18 cellular contexts compared by ENCODE assay signal in genomic region chr2:75292826-75293225, GRCh38.
DNase-seq lines count a peak whose midpoint lies in the region; ATAC-seq, FAIRE-seq and TF ChIP-seq lines count a peak whose summit lies in the region.
"Had no signal": no experiment of that assay in that cellular context is flagged by ENCODE, and none has a peak within 500 bp of the region (broad histone marks: within the 10 kb centered on the region; RNA-seq: fewer than 3 reads in every experiment).

No MANE protein-coding gene starts in this region.

- H3K79me2 ChIP-seq in H9 (ENCODE audit: insufficient read depth, low read length): no peaks in the 10 kb centered on the region

- H3K4me3 Mint-ChIP-seq in H9: no peak overlapping the region
- H3K4me3 Mint-ChIP-seq: activated CD4-positive, alpha-beta T cell treated with anti-CD3 and anti-CD28 coated beads, Interleukin-2, amount 10 ng/mL, durations not matched to agents 7 days and 5 days; activated naive CD8-positive, alpha-beta T cell treated with anti-CD3 and anti-CD28 coated beads, Interleukin-2, amount 50 U/mL, for 24 hours had no signal

- peak; percentile 78 for FAIRE-seq in A549 (lab: Jason Lieb, UNC)
- FAIRE-seq: colon had no signal

- H3K27me3 ChIP-seq in WERI-Rb-1 (ENCODE audit: insufficient read depth, low read depth, severe bottlenecking) (peaks cover 70% of the 10 kb centered on the region), H9 (ENCODE audit: insufficient read depth, low read length) (no peaks in the 10 kb centered on the region)
- H3K27me3 ChIP-seq: esophagus squamous epithelium, tibial artery had no signal

- no peak for TF ChIP-seq POLR2A in A549 (IDR thresholded peaks at IDR 0.05; ENCODE audit: low read length)

- H3K56ac ChIP-seq in H9 (ENCODE audit: insufficient read length, low read depth, low read length): no peak overlapping the region

- no peak overlapping the region for H3K9ac ChIP-seq in H9 (ENCODE audit: extremely low read depth, insufficient read length, low read length)

- H2AFZ ChIP-seq in H9 (ENCODE audit: low read length): no peak overlapping the region

- H2BK5ac ChIP-seq in H9 (ENCODE audit: insufficient read length, low read length): no peak overlapping the region

- H2BK12ac ChIP-seq in H9 (ENCODE audit: insufficient read length, low read depth, low read length): no peak overlapping the region

- H3K4me1 ChIP-seq in A549 (0 out of 3 replicates have a peak, but pooled peaks cover 9% of the 10 kb centered on the region), H9 (ENCODE audit: insufficient read depth, low read length) (no peaks in the 10 kb centered on the region)
- H3K4me1 ChIP-seq: esophagus squamous epithelium, tibial artery had no signal

- no peak overlapping the region for H3K27ac Mint-ChIP-seq in H9
- H3K27ac Mint-ChIP-seq: activated CD4-positive, alpha-beta T cell treated with anti-CD3 and anti-CD28 coated beads, Interleukin-2, amount 10 ng/mL, durations not matched to agents 7 days and 5 days; activated naive CD8-positive, alpha-beta T cell treated with anti-CD3 and anti-CD28 coated beads, Interleukin-2, amount 50 U/mL, for 24 hours had no signal

- no peaks in the 10 kb centered on the region for H3K36me3 ChIP-seq in WERI-Rb-1
- H3K36me3 ChIP-seq: esophagus squamous epithelium, tibial artery had no signal

- H3K23ac ChIP-seq in H9 (ENCODE audit: insufficient read length, low read depth, low read length): no peak overlapping the region

- no peaks in the 10 kb centered on the region for H3K79me1 ChIP-seq in H9 (ENCODE audit: insufficient read depth, low read depth, low read length, poor library complexity, severe bottlenecking)

- H3K9me3 ChIP-seq in A549: no peaks in the 10 kb centered on the region
- H3K9me3 ChIP-seq in WERI-Rb-1 (ENCODE audit: severe bottlenecking): no peaks in the 10 kb centered on the region
- H3K9me3 ChIP-seq in H9 (ENCODE audit: control insufficient read depth, low read depth, low read length): no peaks in the 10 kb centered on the region
- H3K9me3 ChIP-seq: esophagus squamous epithelium, tibial artery had no signal

- no peaks in the 10 kb centered on the region for H3K23me2 ChIP-seq in H9 (ENCODE audit: insufficient read length, low read depth, low read length, poor library complexity, severe bottlenecking)

- H3K4me2 ChIP-seq in A549 (no peak overlapping the region), H9 (ENCODE audit: insufficient read depth, insufficient read length, low read length) (no peak overlapping the region)

- peaks cover 2 to 8% of the 10 kb centered on the region in 2 experiments for H3K4me1 Mint-ChIP-seq in H9

- POLR2A ChIA-PET in A549 (lab: Yijun Ruan, JAX): no interaction called here

- TF ChIP-seq EP300 in A549 (IDR thresholded peaks at IDR 0.05): no peak

- H3K4me3 ChIP-seq in A549: no peak overlapping the region
- H3K4me3 ChIP-seq in WERI-Rb-1 (ENCODE audit: low read depth, low read length): no peak overlapping the region
- H3K4me3 ChIP-seq: esophagus squamous epithelium, tibial artery had no signal

- no peak overlapping the region for H4K5ac ChIP-seq in H9 (ENCODE audit: insufficient read length, low read depth, low read length)

- no peak overlapping the region for H3K27ac ChIP-seq in A549
- no peak overlapping the region for H3K27ac ChIP-seq in WERI-Rb-1
- no peak overlapping the region for H3K27ac ChIP-seq in H9 (ENCODE audit: insufficient read length, low read depth, low read length)
- H3K27ac ChIP-seq: esophagus squamous epithelium, tibial artery had no signal

- no peak overlapping the region for H2BK120ac ChIP-seq in H9 (ENCODE audit: low read depth, low read length, poor library complexity, severe bottlenecking)

- H4K91ac ChIP-seq in H9 (ENCODE audit: insufficient read length, low read depth, low read length): no peak overlapping the region

- ATAC-seq in A549 (no peak), GM18498 (IDR thresholded peaks at IDR 0.05; ENCODE audit: unreplicated experiment) (no peak)
- ATAC-seq: activated naive CD8-positive, alpha-beta T cell treated with anti-CD3 and anti-CD28 coated beads, Interleukin-2, amount 50 U/mL, for 24 hours; sciatic nerve had no signal

- H2BK20ac ChIP-seq in H9 (ENCODE audit: low read depth, low read length, poor library complexity, severe bottlenecking): no peak overlapping the region

- H3K9me3 Mint-ChIP-seq in H9: no peaks in the 10 kb centered on the region
- H3K9me3 Mint-ChIP-seq: activated CD4-positive, alpha-beta T cell treated with anti-CD3 and anti-CD28 coated beads, Interleukin-2, amount 10 ng/mL, durations not matched to agents 7 days and 5 days had no signal

- no peaks in the 10 kb centered on the region for H3K36me3 Mint-ChIP-seq in H9 (ENCODE audit: insufficient read depth in 1 of 3, low read depth in 3 of 3)

- H3K4ac ChIP-seq in H9 (ENCODE audit: low read depth, low read length): no peak overlapping the region

- H4K20me1 ChIP-seq in H9 (ENCODE audit: control insufficient read depth, insufficient read depth, insufficient read length): no peaks in the 10 kb centered on the region

- no peak overlapping the region for H2AK5ac ChIP-seq in H9 (ENCODE audit: insufficient read length, low read length)

- H4K8ac ChIP-seq in H9 (replicated peaks; ENCODE audit: insufficient read length, low read depth, low read length): no peak overlapping the region

- no peaks in the 10 kb centered on the region for H3K27me3 Mint-ChIP-seq in H9 (ENCODE audit: low read depth)
- H3K27me3 Mint-ChIP-seq: activated CD4-positive, alpha-beta T cell treated with anti-CD3 and anti-CD28 coated beads, Interleukin-2, amount 10 ng/mL, durations not matched to agents 7 days and 5 days; activated naive CD8-positive, alpha-beta T cell treated with anti-CD3 and anti-CD28 coated beads, Interleukin-2, amount 50 U/mL, for 24 hours had no signal

- no peak for DNase-seq in A549 (ENCODE audit: low read depth in 1 of 2, low spot score in 1 of 2)
- peak; percentile 53 for DNase-seq in HPDE6-E6E7 (ENCODE audit: extremely low spot score)
- DNase-seq in amniotic epithelial cell (ENCODE audit: low read depth): peak; percentile 35
- peak; percentile 47 for DNase-seq in fibroblast of the conjunctiva (ENCODE audit: low read depth)
- no peak for DNase-seq in NCI-H2029 (lab: John Stamatoyannopoulos, UW)
- no peak for DNase-seq in WERI-Rb-1
- no peak for DNase-seq in H9
- DNase-seq: activated CD4-positive, alpha-beta T cell treated with anti-CD3 and anti-CD28 coated beads, Interleukin-2, amount 10 ng/mL, durations not matched to agents 7 days and 5 days; activated naive CD8-positive, alpha-beta T cell treated with anti-CD3 and anti-CD28 coated beads, Interleukin-2, amount 50 U/mL, for 24 hours; COR-L47; esophagus squamous epithelium; NCI-H2107; NCI-H774; stimulated activated CD4-positive, alpha-beta T cell treated with anti-CD3 and anti-CD28 coated beads, Interleukin-4, amount 100 ng/mL, for 24 hours; tibial artery had no signal

- H3T11ph ChIP-seq in H9 (ENCODE audit: low read length): no peak overlapping the region

- no peak overlapping the region for H3K14ac ChIP-seq in H9 (ENCODE audit: insufficient read depth, low read length)

- H2BK15ac ChIP-seq in H9 (ENCODE audit: low read depth, low read length): no peak overlapping the region

- H3K18ac ChIP-seq in H9 (ENCODE audit: insufficient read length, low read depth, low read length): no peak overlapping the region

- CTCF ChIA-PET in A549 (lab: Yijun Ruan, JAX): interaction anchor here (0.7 to 3.3 kb wide), 5 partner anchors 10 to 239 kb away, joined by 3 to 13 read pairs (median 3); partner anchors contain the start of gene TACR1

- TF ChIP-seq CTCF in A549 (IDR thresholded peaks at IDR 0.05) (no peak), WERI-Rb-1 (IDR thresholded peaks at IDR 0.05; ENCODE audit: low read depth, low read length) (no peak), H9 (conservative IDR thresholded peaks at IDR 0.05) (no peak)

- no peak; a peak in 1 of 5 replicates for TF ChIP-seq RAD21 in A549 (conservative IDR thresholded peaks at IDR 0.05 in 1 of 2, IDR thresholded peaks at IDR 0.05 in 1 of 2)

- WGBS in A549 (ENCODE audit: missing lambda C conversion rate): 35% methylated on average over 1 of the region's 1 CpG
- no CpG with 5 or more reads among the region's 1 CpG for WGBS in H9 (ENCODE audit: extremely low coverage, insufficient read length, low lambda C conversion rate)

TF ChIP-seq in A549, 52 proteins besides CTCF, POLR2A, EP300 and RAD21:
- TF ChIP-seq HDAC2 (IDR thresholded peaks at IDR 0.05) (no peak), FOSL2 (IDR thresholded peaks at IDR 0.05) (no peak), FOSL2 (CRISPR knock-in tag; IDR thresholded peaks at IDR 0.05) (peak; percentile 57)
TF ChIP-seq in A549: peak in this region for 1.

Comparison
In these comparisons a context has a peak if more than half of its experiments do, and no peak if none do; other contexts are left out.
1. DNase-seq: peak in HPDE6-E6E7 (single experiment), amniotic epithelial cell (single experiment) and fibroblast of the conjunctiva (single experiment); none in A549 (0 of 2), NCI-H2029 (single experiment), WERI-Rb-1 (single experiment) and H9 (single experiment).